Comparison of ENCODE assay signal across 26 cellular contexts in genomic region chr3:61541694-61542093, GRCh38.
"Had no signal": no experiment of that assay in that cellular context is flagged by ENCODE, and none has a peak within 500 bp of the region (broad histone marks: within the 10 kb centered on the region; RNA-seq: fewer than 3 reads in every experiment).

No MANE protein-coding gene starts in this region.

- DNase-seq: effector memory CD8-positive, alpha-beta T cell; gastrocnemius medialis; heart right ventricle; hypothalamus; kidney glomerular epithelial cell; left lung; lower lobe of right lung; midbrain; psoas muscle; spleen; stimulated activated CD4-positive, alpha-beta T cell treated with anti-CD3 and anti-CD28 coated beads, Interleukin-15, amount 100 ng/mL, for 24 hours; stimulated activated CD4-positive, alpha-beta T cell treated with anti-CD3 and anti-CD28 coated beads, Interleukin-1b, Interleukin-23, amount 100 ng/mL, for 48 hours; stimulated activated CD4-positive, alpha-beta T cell treated with anti-CD3 and anti-CD28 coated beads, Interleukin-4, amount 100 ng/mL, for 24 hours; tibial artery; upper lobe of left lung; uterus had no signal

- ATAC-seq: effector memory CD8-positive, alpha-beta T cell; gastrocnemius medialis; heart right ventricle; left lung; lower lobe of right lung; natural killer cell treated with Interleukin-12 subunit alpha and Interleukin-12 subunit beta and Interleukin-15 and Interleukin-18, amount 100 ng/mL, for 72 hours; psoas muscle; sciatic nerve; stimulated activated memory B cell treated with anti-CD40 and anti-IgM and Interleukin-4, amounts not matched to agents 10 μg/mL and 1 μg/mL and 100 μg/mL, for 72 hours had no signal

- H3K4me3 ChIP-seq: esophagus muscularis mucosa, gastrocnemius medialis, heart right ventricle, left lung, lower lobe of right lung, psoas muscle, spleen, tibial artery, upper lobe of left lung, uterus had no signal

- H3K36me3 ChIP-seq: esophagus muscularis mucosa, gastrocnemius medialis, heart right ventricle, left lung, lower lobe of right lung, neutrophil, spleen, tibial artery, upper lobe of left lung, uterus had no signal

- H3K36me3 Mint-ChIP-seq: memory B cell; natural killer cell treated with Interleukin-12 subunit alpha and Interleukin-12 subunit beta and Interleukin-15 and Interleukin-18, amount 100 ng/mL, for 72 hours; stimulated activated memory B cell treated with anti-CD40 and anti-IgM and Interleukin-4, amounts not matched to agents 10 μg/mL and 1 μg/mL and 100 μg/mL, for 72 hours had no signal

- H3K4me3 Mint-ChIP-seq: dendritic cell treated with granulocyte-macrophage colony-stimulating factor and Interleukin-4, amounts not matched to agents 40 ng/mL and 50 ng/mL, for 4 days; effector memory CD8-positive, alpha-beta T cell; memory B cell; natural killer cell treated with Interleukin-12 subunit alpha and Interleukin-12 subunit beta and Interleukin-15 and Interleukin-18, amount 100 ng/mL, for 72 hours; stimulated activated memory B cell treated with anti-CD40 and anti-IgM and Interleukin-4, amounts not matched to agents 10 μg/mL and 1 μg/mL and 100 μg/mL, for 72 hours; stimulated activated naive CD8-positive, alpha-beta T cell treated with anti-CD3 and anti-CD28 coated beads, Interleukin-15, Interleukin-2, amounts not matched to agents 100 ng/mL and 50 ng/mL, for 24 hours had no signal

- H3K9me3 Mint-ChIP-seq: dendritic cell treated with granulocyte-macrophage colony-stimulating factor and Interleukin-4, amounts not matched to agents 40 ng/mL and 50 ng/mL, for 4 days; natural killer cell treated with Interleukin-12 subunit alpha and Interleukin-12 subunit beta and Interleukin-15 and Interleukin-18, amount 100 ng/mL, for 72 hours; stimulated activated memory B cell treated with anti-CD40 and anti-IgM and Interleukin-4, amounts not matched to agents 10 μg/mL and 1 μg/mL and 100 μg/mL, for 72 hours; stimulated activated naive CD8-positive, alpha-beta T cell treated with anti-CD3 and anti-CD28 coated beads, Interleukin-15, Interleukin-2, amounts not matched to agents 100 ng/mL and 50 ng/mL, for 24 hours had no signal

- H3K4me1 Mint-ChIP-seq: memory B cell; stimulated activated memory B cell treated with anti-CD40 and anti-IgM and Interleukin-4, amounts not matched to agents 10 μg/mL and 1 μg/mL and 100 μg/mL, for 72 hours had no signal

- H3K4me1 ChIP-seq: gastrocnemius medialis, lower lobe of right lung, psoas muscle, uterus had no signal

- H3K27ac ChIP-seq: epithelial cell of prostate, esophagus muscularis mucosa, gastrocnemius medialis, heart right ventricle, left lung, lower lobe of right lung, neutrophil, psoas muscle, spleen, tibial artery, upper lobe of left lung, uterus had no signal

- H3K27me3 ChIP-seq: esophagus muscularis mucosa, gastrocnemius medialis, heart right ventricle, left lung, neutrophil, spleen, tibial artery, upper lobe of left lung, uterus had no signal

- H3K27me3 Mint-ChIP-seq: dendritic cell treated with granulocyte-macrophage colony-stimulating factor and Interleukin-4, amounts not matched to agents 40 ng/mL and 50 ng/mL, for 4 days; effector memory CD8-positive, alpha-beta T cell; stimulated activated memory B cell treated with anti-CD40 and anti-IgM and Interleukin-4, amounts not matched to agents 10 μg/mL and 1 μg/mL and 100 μg/mL, for 72 hours had no signal

- H3K27ac Mint-ChIP-seq: dendritic cell treated with granulocyte-macrophage colony-stimulating factor and Interleukin-4, amounts not matched to agents 40 ng/mL and 50 ng/mL, for 4 days; effector memory CD8-positive, alpha-beta T cell; memory B cell; natural killer cell treated with Interleukin-12 subunit alpha and Interleukin-12 subunit beta and Interleukin-15 and Interleukin-18, amount 100 ng/mL, for 72 hours; stimulated activated memory B cell treated with anti-CD40 and anti-IgM and Interleukin-4, amounts not matched to agents 10 μg/mL and 1 μg/mL and 100 μg/mL, for 72 hours; stimulated activated naive CD8-positive, alpha-beta T cell treated with anti-CD3 and anti-CD28 coated beads, Interleukin-15, Interleukin-2, amounts not matched to agents 100 ng/mL and 50 ng/mL, for 24 hours had no signal

- FAIRE-seq: islet of Langerhans had no signal

- H3K9me3 ChIP-seq: esophagus muscularis mucosa, gastrocnemius medialis, heart right ventricle, left lung, lower lobe of right lung, neutrophil, psoas muscle, spleen, tibial artery, upper lobe of left lung, uterus had no signal
